ENCODE assay signal across 12 cellular contexts in genomic region chr12:113818833-113819232, GRCh38.
DNase-seq lines count a peak whose midpoint lies in the region; ATAC-seq and TF ChIP-seq lines count a peak whose summit lies in the region.
"Had no signal": no experiment of that assay in that cellular context is flagged by ENCODE, and none has a peak within 500 bp of the region (broad histone marks: within the 10 kb centered on the region; RNA-seq: fewer than 3 reads in every experiment).

No MANE protein-coding gene starts in this region.

- peak overlapping the region; percentile 92 for H3K18ac ChIP-seq in neuronal stem cell (ENCODE audit: low read length)

- TF ChIP-seq POLR2A in NB4 (IDR thresholded peaks at IDR 0.05; ENCODE audit: extremely low read depth, insufficient read length) (no peak), gastroesophageal sphincter (IDR thresholded peaks at IDR 0.05) (no peak)

- no peak overlapping the region for H2BK5ac ChIP-seq in neuronal stem cell (ENCODE audit: low read length)

- peak overlapping the region; percentile 78 for H2BK15ac ChIP-seq in neuronal stem cell (ENCODE audit: low read length)

- no peaks in the 10 kb centered on the region for H3K79me1 ChIP-seq in neuronal stem cell (ENCODE audit: low read depth, low read length)

- no peak overlapping the region for H4K8ac ChIP-seq in neuronal stem cell (ENCODE audit: low read depth, low read length)

- H3K27ac ChIP-seq in neuronal stem cell (replicated peaks; ENCODE audit: low read length) (no peak overlapping the region), gastroesophageal sphincter (no peak overlapping the region)

- peak overlapping the region; percentile 82 for H2BK12ac ChIP-seq in neuronal stem cell (ENCODE audit: low read length)

- no peak overlapping the region for H4K91ac ChIP-seq in neuronal stem cell (ENCODE audit: low read depth, low read length, poor library complexity)

- H3K4ac ChIP-seq in neuronal stem cell (ENCODE audit: low read length), result no peak overlapping the region

- peak overlapping the region; percentile 94 for H2AK5ac ChIP-seq in neuronal stem cell (ENCODE audit: low read depth, low read length)

- peak overlapping the region; percentile 77 for H3K23ac ChIP-seq in neuronal stem cell (ENCODE audit: low read depth, low read length, poor library complexity)

- TF ChIP-seq CTCF in NB4 (IDR thresholded peaks at IDR 0.05; ENCODE audit: low read depth, low read length) (peak; percentile 44), gastroesophageal sphincter (IDR thresholded peaks at IDR 0.05) (no peak)

- H3K36me3 ChIP-seq in neuronal stem cell (replicated peaks in 1 of 2; ENCODE audit: control insufficient read depth in 2 of 2, insufficient read depth in 2 of 2, low read length in 2 of 2) (peaks cover 0 to 4% of the 10 kb centered on the region in 2 donors), gastroesophageal sphincter (peaks cover 0 to 69% of the 10 kb centered on the region in 2 donors)

- H3K9me3 ChIP-seq in neuronal stem cell (replicated peaks in 1 of 2; ENCODE audit: control insufficient read depth in 2 of 2, insufficient read depth in 1 of 2, low read depth in 1 of 2, low read length in 2 of 2) (no peaks in the 10 kb centered on the region), gastroesophageal sphincter (no peaks in the 10 kb centered on the region)

- H3K4me1 ChIP-seq in neuronal stem cell (ENCODE audit: control insufficient read depth in 2 of 2, insufficient read depth in 1 of 2, low read depth in 1 of 2, low read length in 2 of 2) (peaks cover 17 to 24% of the 10 kb centered on the region in 2 donors), gastroesophageal sphincter (no peaks in the 10 kb centered on the region)

- DNase-seq in Daoy (ENCODE audit: low read depth) (peak; percentile 40), NB4 (ENCODE audit: low read depth) (peak; percentile 19), dermis blood vessel endothelial cell (peak; percentile 25), neuronal stem cell (ENCODE audit: low spot score) (peak; percentile 41), cortex of kidney (lab: John Stamatoyannopoulos, UW) (no peak), KG1 (lab: John Stamatoyannopoulos, UW) (no peak)
- DNase-seq: activated T-cell treated with anti-CD3 and anti-CD28 coated beads, Interleukin-2, amount 50 U/mL, for 72 hours; effector CD8-positive, alpha-beta T cell; kidney glomerular epithelial cell; T1000 had no signal

- no peak for TF ChIP-seq EP300 in gastroesophageal sphincter (IDR thresholded peaks at IDR 0.05)

- ATAC-seq in HG02870 (IDR thresholded peaks at IDR 0.05; ENCODE audit: unreplicated experiment) (no peak), gastroesophageal sphincter (no peak)
- ATAC-seq: activated T-cell treated with anti-CD3 and anti-CD28 coated beads, Interleukin-2, amount 50 U/mL, for 72 hours had no signal

- no peak overlapping the region for H3K14ac ChIP-seq in neuronal stem cell (ENCODE audit: low read length)

- H2AFZ ChIP-seq in neuronal stem cell (ENCODE audit: low read length), result no peak overlapping the region

- H3K4me3 ChIP-seq in NB4 (ENCODE audit: low read depth, low read length), result no peak overlapping the region
- no peak overlapping the region for H3K4me3 ChIP-seq in neuronal stem cell (ENCODE audit: low read length in 2 of 2)
- no peak overlapping the region for H3K4me3 ChIP-seq in gastroesophageal sphincter

- H3K27me3 ChIP-seq in neuronal stem cell (ENCODE audit: control insufficient read depth in 3 of 3, insufficient read depth in 3 of 3, low read depth in 1 of 3, low read length in 3 of 3) (no peaks in the 10 kb centered on the region), gastroesophageal sphincter (no peaks in the 10 kb centered on the region)

- H3K9ac ChIP-seq in neuronal stem cell (ENCODE audit: low read depth, low read length, poor library complexity), result no peak overlapping the region

- WGBS in neuronal stem cell (ENCODE audit: extremely low coverage in 2 of 2, insufficient read length in 2 of 2, insufficient replicate concordance in 1 of 2), 2 donors, result no CpG with 5 or more reads among the region's 10 CpGs
- WGBS in gastroesophageal sphincter (ENCODE audit: low coverage in 1 of 2), 2 donors, result 67 to 80% methylated on average over 1 to 8 of the region's 10 CpGs

- no peak overlapping the region for H2BK120ac ChIP-seq in neuronal stem cell (ENCODE audit: low read depth, low read length)

- H3K4me2 ChIP-seq in neuronal stem cell (ENCODE audit: insufficient read depth, low read length, poor library complexity, severe bottlenecking), result no peak overlapping the region

Comparison
In these comparisons a context has a peak if more than half of its experiments do, and no peak if none do; other contexts are left out.
1. DNase-seq: peak in Daoy (single experiment), NB4 (single experiment), dermis blood vessel endothelial cell (single experiment) and neuronal stem cell (single experiment); none in cortex of kidney (single experiment) and KG1 (single experiment).